Comparison of ENCODE assay signal across 8 cellular contexts in the genomic region with DNA sequence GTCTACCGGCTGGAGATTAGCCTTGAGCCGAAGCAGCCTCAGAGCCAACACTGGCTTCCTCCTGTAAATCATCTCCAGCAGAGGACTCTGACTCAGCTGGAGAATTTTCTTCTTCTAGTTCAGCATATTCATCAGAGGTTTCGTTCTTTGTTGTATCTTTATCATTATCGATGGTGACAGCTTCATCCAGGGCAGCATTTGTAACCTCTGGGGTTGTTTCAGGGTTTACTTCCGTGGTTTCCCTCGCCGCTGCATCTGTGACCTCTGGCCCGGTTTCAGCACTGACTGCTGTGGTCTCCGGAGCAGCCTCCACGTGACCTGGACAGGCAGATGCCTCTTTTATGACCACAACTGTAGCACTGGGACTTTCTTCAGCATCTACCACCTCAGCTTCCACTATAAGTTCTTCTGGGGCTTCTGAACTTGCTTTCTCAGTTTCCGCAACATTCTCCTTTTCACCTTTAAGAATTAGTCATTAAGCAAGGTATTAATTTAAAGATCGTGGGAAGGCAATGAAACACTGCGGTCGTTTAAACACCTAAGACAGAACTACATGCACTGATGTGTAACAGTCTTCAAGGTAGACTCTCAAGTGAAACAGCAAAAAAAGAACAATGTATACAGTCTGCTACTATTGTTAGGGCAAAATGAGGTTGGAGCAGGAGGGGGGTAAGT. TPM values are rescaled to one million over a fixed set of nuclear protein-coding genes. Genes with fewer than 3 reads are reported as not detected.
DNase-seq lines count a peak whose midpoint lies in the region; ATAC-seq and TF ChIP-seq lines count a peak whose summit lies in the region.

No MANE protein-coding gene starts in this region.

- peak overlapping the region; percentile 82 for H3K4me3 Mint-ChIP-seq in effector memory CD8-positive, alpha-beta T cell

- H3K4me1 Mint-ChIP-seq in effector memory CD8-positive, alpha-beta T cell (ENCODE audit: low read depth in 2 of 2) = peaks cover 12 to 17% of the 10 kb centered on the region in 2 donors

- H3K27ac Mint-ChIP-seq in effector memory CD8-positive, alpha-beta T cell = peak overlapping the region; percentile 95 to 96

- DNase-seq in NCI-H526 (lab: John Stamatoyannopoulos, UW) (peak; percentile 13 to 59), mucosa of descending colon (peak; percentile 75 to 83 (median 80)), NCI-H1105 treated with DMSO at 0.1 percent for 48 hours (lab: John Stamatoyannopoulos, UW) (no peak)
- DNase-seq in activated CD8-positive, alpha-beta memory T cell treated with anti-CD3 and anti-CD28 coated beads for 1 hour (ENCODE audit: extremely low read depth in 1 of 2, low read depth in 1 of 2) = peak; percentile 28 to 38
- DNase-seq in effector memory CD8-positive, alpha-beta T cell = peak; percentile 61 to 75 (median 75)
- DNase-seq in stimulated activated CD8-positive, alpha-beta memory T cell treated with anti-CD3 and anti-CD28 coated beads, Interleukin-7, amount 100 ng/mL, for 1 hour (ENCODE audit: low read depth in 2 of 2) = peak; percentile 22 to 33

- H3K9me3 Mint-ChIP-seq in effector memory CD8-positive, alpha-beta T cell = no peaks in the 10 kb centered on the region

- H3K4me3 ChIP-seq in mucosa of descending colon = no peak overlapping the region

- H3K27me3 Mint-ChIP-seq in effector memory CD8-positive, alpha-beta T cell = no peaks in the 10 kb centered on the region

- intact Hi-C loops in mucosa of descending colon (cut with DNase I, micrococcal nuclease) = no loop called here

- no peaks in the 10 kb centered on the region for H3K36me3 ChIP-seq in mucosa of descending colon (ENCODE audit: low read depth)

- H3K36me3 Mint-ChIP-seq in effector memory CD8-positive, alpha-beta T cell (ENCODE audit: insufficient read depth) = no peaks in the 10 kb centered on the region

- TF ChIP-seq CTCF in mucosa of descending colon (IDR thresholded peaks at IDR 0.05) = no peak

- H3K9me3 ChIP-seq in mucosa of descending colon = no peaks in the 10 kb centered on the region

- no peaks in the 10 kb centered on the region for H3K4me1 ChIP-seq in mucosa of descending colon (ENCODE audit: low read depth)

- peak; percentile 94 for ATAC-seq in GM18508 (IDR thresholded peaks at IDR 0.05; ENCODE audit: insufficient read depth, unreplicated experiment)
- peak; percentile 95 for ATAC-seq in HG02852 (IDR thresholded peaks at IDR 0.05; ENCODE audit: unreplicated experiment)
- ATAC-seq in effector memory CD8-positive, alpha-beta T cell (replicated peaks) = peak; percentile 98
- ATAC-seq in mucosa of descending colon = peak; percentile 97

RNA-seq across cellular contexts. Expression of a gene that starts 13.3 kb away (rescaled TPM):
- under 1 TPM in 2 of 3 donors, not detected in 1; 0.29 to 0.73 TPM for total RNA-seq in mucosa of descending colon

RNA-seq across cellular contexts. Expression of a gene that starts 34.6 kb away (rescaled TPM):
- 10 to 100 TPM; 28.2 to 47.4 (median 33.2) TPM for total RNA-seq in mucosa of descending colon

RNA-seq across cellular contexts. Expression of a gene that starts 35.6 kb away (rescaled TPM):
- 10 to 100 TPM; 68.0 to 89.3 (median 85.8) TPM for total RNA-seq in mucosa of descending colon
